1 cellular context compared by ENCODE assay signal in genomic region chr12:57737467-57738141, GRCh38.
TF ChIP-seq lines count a peak whose summit lies in the region.

No MANE protein-coding gene starts in this region.

TF ChIP-seq in A549, 52 proteins besides CTCF, POLR2A, EP300 and RAD21:
- peak; percentile 16; the same call in 1 of the 3 replicates for TF ChIP-seq SMC3 (IDR thresholded peaks at IDR 0.05)
- TF ChIP-seq KDM5A (IDR thresholded peaks at IDR 0.05): no peak
- no peak for TF ChIP-seq HEYL (CRISPR knock-in tag; IDR thresholded peaks at IDR 0.05)
- peak; percentile 29; the same call in 1 of the 2 replicates for TF ChIP-seq E2F6 (IDR thresholded peaks at IDR 0.05; ENCODE audit: borderline replicate concordance, low read depth)
